Comparison of ENCODE assay signal across 1 cellular context in the genomic region with DNA sequence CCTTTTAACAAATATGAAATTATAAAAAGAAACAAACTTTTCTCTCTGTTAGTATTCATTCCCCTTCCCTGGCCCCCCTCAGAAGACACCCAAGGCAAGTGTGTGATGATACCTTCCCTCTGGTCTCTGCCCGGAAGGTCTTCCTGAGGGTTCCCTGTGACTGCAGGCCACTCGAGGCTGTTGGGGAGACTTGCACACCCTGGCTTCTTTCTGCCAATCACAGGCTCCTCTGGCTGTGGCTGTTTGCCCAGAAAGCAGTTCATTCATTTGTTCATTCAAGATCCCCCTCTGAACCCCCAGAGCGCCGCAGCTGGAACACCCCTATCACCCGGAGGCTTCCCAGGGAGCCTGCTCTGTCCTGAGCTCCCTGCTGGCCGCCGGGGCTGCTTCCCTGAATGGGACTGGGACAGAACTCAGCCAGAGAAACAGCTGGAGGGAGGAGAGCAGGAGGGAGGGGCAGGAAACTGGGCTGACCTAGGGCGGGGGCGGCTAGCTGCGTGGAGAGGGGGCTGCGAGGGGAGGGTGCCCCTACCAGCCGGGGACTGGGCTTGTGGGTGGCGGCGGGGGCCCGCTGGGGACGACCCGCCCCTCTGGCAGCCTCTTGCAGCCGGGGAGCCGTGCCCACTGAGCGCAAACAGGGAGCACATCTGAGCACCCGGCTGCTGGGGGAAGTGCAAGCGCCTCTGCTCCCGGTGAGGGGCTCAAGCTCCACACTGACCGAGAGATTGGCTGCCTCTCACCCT.
TF ChIP-seq lines count a peak whose summit lies in the region.

A gene with protein sequence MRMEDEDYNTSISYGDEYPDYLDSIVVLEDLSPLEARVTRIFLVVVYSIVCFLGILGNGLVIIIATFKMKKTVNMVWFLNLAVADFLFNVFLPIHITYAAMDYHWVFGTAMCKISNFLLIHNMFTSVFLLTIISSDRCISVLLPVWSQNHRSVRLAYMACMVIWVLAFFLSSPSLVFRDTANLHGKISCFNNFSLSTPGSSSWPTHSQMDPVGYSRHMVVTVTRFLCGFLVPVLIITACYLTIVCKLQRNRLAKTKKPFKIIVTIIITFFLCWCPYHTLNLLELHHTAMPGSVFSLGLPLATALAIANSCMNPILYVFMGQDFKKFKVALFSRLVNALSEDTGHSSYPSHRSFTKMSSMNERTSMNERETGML (minus strand): TSS at position 397 of the 743 bp plus-strand sequence. CDS start 45,720 bp downstream, outside the sequence.

TF ChIP-seq in H1, 55 proteins besides CTCF, POLR2A, EP300 and RAD21:
- TF ChIP-seq TAF1 (IDR thresholded peaks at IDR 0.05; ENCODE audit: low read depth, low read length), result no peak
- no peak for TF ChIP-seq JUND (IDR thresholded peaks at IDR 0.05; ENCODE audit: low read length)
